ENCODE assay signal across 1 cellular context in the genomic region with DNA sequence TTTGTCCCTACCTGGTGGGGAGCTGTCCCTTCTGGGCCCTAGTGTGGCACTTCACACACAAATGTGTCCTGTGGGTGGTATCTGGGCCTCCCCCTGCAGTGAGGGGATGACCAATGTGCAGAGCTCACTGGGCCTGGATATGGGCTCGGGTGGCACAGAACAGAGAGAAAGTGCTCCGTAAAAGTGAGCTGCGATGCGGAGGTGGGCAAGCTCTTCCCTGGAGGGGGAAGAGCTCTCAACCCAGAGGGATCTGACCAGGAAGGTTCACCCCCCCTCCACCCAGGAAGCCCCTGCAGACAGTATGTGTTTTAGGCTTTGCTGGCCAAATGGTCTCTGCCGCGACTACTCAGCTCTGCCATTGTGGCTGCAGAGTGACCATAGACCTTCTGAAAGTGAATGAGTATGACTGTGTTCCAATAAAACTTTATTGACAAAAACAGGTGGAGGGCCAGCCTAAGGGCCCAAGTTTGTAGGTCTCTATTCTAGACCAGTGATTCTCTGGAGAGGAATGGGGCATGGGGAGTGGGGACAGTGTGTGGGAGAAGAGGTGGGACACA.
TF ChIP-seq lines count a peak whose summit lies in the region.

No MANE protein-coding gene starts in this region.

TF ChIP-seq in HCT116, 20 proteins besides CTCF, POLR2A, EP300 and RAD21 (continued from another document):
- TF ChIP-seq, protein P1, sequence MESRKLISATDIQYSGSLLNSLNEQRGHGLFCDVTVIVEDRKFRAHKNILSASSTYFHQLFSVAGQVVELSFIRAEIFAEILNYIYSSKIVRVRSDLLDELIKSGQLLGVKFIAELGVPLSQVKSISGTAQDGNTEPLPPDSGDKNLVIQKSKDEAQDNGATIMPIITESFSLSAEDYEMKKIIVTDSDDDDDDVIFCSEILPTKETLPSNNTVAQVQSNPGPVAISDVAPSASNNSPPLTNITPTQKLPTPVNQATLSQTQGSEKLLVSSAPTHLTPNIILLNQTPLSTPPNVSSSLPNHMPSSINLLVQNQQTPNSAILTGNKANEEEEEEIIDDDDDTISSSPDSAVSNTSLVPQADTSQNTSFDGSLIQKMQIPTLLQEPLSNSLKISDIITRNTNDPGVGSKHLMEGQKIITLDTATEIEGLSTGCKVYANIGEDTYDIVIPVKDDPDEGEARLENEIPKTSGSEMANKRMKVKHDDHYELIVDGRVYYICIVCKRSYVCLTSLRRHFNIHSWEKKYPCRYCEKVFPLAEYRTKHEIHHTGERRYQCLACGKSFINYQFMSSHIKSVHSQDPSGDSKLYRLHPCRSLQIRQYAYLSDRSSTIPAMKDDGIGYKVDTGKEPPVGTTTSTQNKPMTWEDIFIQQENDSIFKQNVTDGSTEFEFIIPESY (IDR thresholded peaks at IDR 0.05; ENCODE audit: extremely low read depth, insufficient replicate concordance, low read length), result no peak
- TF ChIP-seq ZFX (IDR thresholded peaks at IDR 0.05) (no peak), EGR1 (IDR thresholded peaks at IDR 0.05; ENCODE audit: low read depth) (no peak), TCF7L2 (IDR thresholded peaks at IDR 0.05; ENCODE audit: borderline replicate concordance, extremely low read depth, insufficient read depth, insufficient read length) (no peak), JUND (IDR thresholded peaks at IDR 0.05) (no peak), CBX3 (IDR thresholded peaks at IDR 0.05; ENCODE audit: low read depth) (no peak), EZH2phosphoT487 (IDR thresholded peaks at IDR 0.05; ENCODE audit: borderline replicate concordance) (no peak), FOSL1 (IDR thresholded peaks at IDR 0.05; ENCODE audit: low read depth) (no peak), SIN3A (IDR thresholded peaks at IDR 0.05; ENCODE audit: low read depth) (no peak), ZNF274 (IDR thresholded peaks at IDR 0.05; ENCODE audit: low read depth, low read length) (no peak), POLR2AphosphoS5 (IDR thresholded peaks at IDR 0.05; ENCODE audit: low read depth, low read length) (no peak), EZH2 (IDR thresholded peaks at IDR 0.05) (no peak), SP1 (IDR thresholded peaks at IDR 0.05; ENCODE audit: low read depth) (no peak)
- TF ChIP-seq, protein P2, sequence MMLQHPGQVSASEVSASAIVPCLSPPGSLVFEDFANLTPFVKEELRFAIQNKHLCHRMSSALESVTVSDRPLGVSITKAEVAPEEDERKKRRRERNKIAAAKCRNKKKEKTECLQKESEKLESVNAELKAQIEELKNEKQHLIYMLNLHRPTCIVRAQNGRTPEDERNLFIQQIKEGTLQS (IDR thresholded peaks at IDR 0.05), result no peak
- TF ChIP-seq, protein P3, sequence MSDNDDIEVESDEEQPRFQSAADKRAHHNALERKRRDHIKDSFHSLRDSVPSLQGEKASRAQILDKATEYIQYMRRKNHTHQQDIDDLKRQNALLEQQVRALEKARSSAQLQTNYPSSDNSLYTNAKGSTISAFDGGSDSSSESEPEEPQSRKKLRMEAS (IDR thresholded peaks at IDR 0.05), result no peak
- TF ChIP-seq, protein P4, sequence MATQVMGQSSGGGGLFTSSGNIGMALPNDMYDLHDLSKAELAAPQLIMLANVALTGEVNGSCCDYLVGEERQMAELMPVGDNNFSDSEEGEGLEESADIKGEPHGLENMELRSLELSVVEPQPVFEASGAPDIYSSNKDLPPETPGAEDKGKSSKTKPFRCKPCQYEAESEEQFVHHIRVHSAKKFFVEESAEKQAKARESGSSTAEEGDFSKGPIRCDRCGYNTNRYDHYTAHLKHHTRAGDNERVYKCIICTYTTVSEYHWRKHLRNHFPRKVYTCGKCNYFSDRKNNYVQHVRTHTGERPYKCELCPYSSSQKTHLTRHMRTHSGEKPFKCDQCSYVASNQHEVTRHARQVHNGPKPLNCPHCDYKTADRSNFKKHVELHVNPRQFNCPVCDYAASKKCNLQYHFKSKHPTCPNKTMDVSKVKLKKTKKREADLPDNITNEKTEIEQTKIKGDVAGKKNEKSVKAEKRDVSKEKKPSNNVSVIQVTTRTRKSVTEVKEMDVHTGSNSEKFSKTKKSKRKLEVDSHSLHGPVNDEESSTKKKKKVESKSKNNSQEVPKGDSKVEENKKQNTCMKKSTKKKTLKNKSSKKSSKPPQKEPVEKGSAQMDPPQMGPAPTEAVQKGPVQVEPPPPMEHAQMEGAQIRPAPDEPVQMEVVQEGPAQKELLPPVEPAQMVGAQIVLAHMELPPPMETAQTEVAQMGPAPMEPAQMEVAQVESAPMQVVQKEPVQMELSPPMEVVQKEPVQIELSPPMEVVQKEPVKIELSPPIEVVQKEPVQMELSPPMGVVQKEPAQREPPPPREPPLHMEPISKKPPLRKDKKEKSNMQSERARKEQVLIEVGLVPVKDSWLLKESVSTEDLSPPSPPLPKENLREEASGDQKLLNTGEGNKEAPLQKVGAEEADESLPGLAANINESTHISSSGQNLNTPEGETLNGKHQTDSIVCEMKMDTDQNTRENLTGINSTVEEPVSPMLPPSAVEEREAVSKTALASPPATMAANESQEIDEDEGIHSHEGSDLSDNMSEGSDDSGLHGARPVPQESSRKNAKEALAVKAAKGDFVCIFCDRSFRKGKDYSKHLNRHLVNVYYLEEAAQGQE (IDR thresholded peaks at IDR 0.05; ENCODE audit: low read depth), result no peak
